Comparison of ENCODE assay signal across 16 cellular contexts in genomic region chr2:227592694-227593387, GRCh38.
DNase-seq lines count a peak whose midpoint lies in the region; ATAC-seq and TF ChIP-seq lines count a peak whose summit lies in the region.
"Had no signal": no experiment of that assay in that cellular context is flagged by ENCODE, and none has a peak within 500 bp of the region (broad histone marks: within the 10 kb centered on the region; RNA-seq: fewer than 3 reads in every experiment).

No MANE protein-coding gene starts in this region.

- no peak for TF ChIP-seq CTCF in fibroblast of mammary gland (conservative IDR thresholded peaks at IDR 0.05; ENCODE audit: control insufficient read depth, insufficient read depth, low read depth, low read length)
- no peak for TF ChIP-seq CTCF in tibial artery (IDR thresholded peaks at IDR 0.05)

- H3K27ac ChIP-seq in tibial artery: no peak overlapping the region
- H3K27ac ChIP-seq: body of pancreas had no signal

- H3K4me1 ChIP-seq in tibial artery: no peaks in the 10 kb centered on the region
- H3K4me1 ChIP-seq: body of pancreas had no signal

- peak; percentile 94 for ATAC-seq in GM18868 (IDR thresholded peaks at IDR 0.05; ENCODE audit: unreplicated experiment)
- ATAC-seq in GM21447 (IDR thresholded peaks at IDR 0.05; ENCODE audit: unreplicated experiment): peak; percentile 82
- peak; percentile 60 for ATAC-seq in HG03045 (IDR thresholded peaks at IDR 0.05; ENCODE audit: unreplicated experiment)
- ATAC-seq: body of pancreas, K562 had no signal

- H3K27me3 ChIP-seq in tibial artery: no peaks in the 10 kb centered on the region
- H3K27me3 ChIP-seq: body of pancreas had no signal

- H3K4me3 ChIP-seq in fibroblast of mammary gland (ENCODE audit: control insufficient read depth, low read depth, low read length) (no peak overlapping the region), tibial artery (no peak overlapping the region)
- H3K4me3 ChIP-seq: body of pancreas, K562, lung had no signal

- H3K9me3 ChIP-seq in tibial artery: peaks cover 0 to 6% (median 4%) of the 10 kb centered on the region in 3 donors
- H3K9me3 ChIP-seq: body of pancreas had no signal

- peak; percentile 51 for DNase-seq in fibroblast of mammary gland (ENCODE audit: low read depth)
- DNase-seq in tibial artery: no peak
- DNase-seq in kidney glomerular epithelial cell (lab: John Stamatoyannopoulos, UW): no peak
- DNase-seq in HUDEP-2 (lab: John Stamatoyannopoulos, UW; ENCODE audit: unreplicated experiment in 76 of 76): no peak
- DNase-seq: activated gamma-delta T cell treated with Interleukin-2 at 50 U/mL for 16 hours; body of pancreas; C1 segment of cervical spinal cord; DND-41; NCI-H1105 treated with DMSO at 0.1 percent for 48 hours; nephron progenitor cell; stimulated activated CD4-positive, alpha-beta T cell treated with anti-CD3 and anti-CD28 coated beads, Interleukin-2, amount 100 ng/mL, for 48 hours had no signal

- intact Hi-C loops in tibial artery (cut with DNase I; ENCODE audit: low total_unique reads): no loop called here

- H3K36me3 ChIP-seq in tibial artery: no peaks in the 10 kb centered on the region
